26 cellular contexts compared by ENCODE assay signal in genomic region chr15:101543926-101544490, GRCh38.
"Had no signal": no experiment of that assay in that cellular context is flagged by ENCODE, and none has a peak within 500 bp of the region (broad histone marks: within the 10 kb centered on the region; RNA-seq: fewer than 3 reads in every experiment).

No MANE protein-coding gene starts in this region.

- H3K9ac ChIP-seq: parathyroid adenoma had no signal

- H2AFZ ChIP-seq: parathyroid adenoma had no signal

- H3K36me3 ChIP-seq: left lung, lower lobe of right lung, right atrium auricular region, right lobe of liver, stomach, thoracic aorta, tibial artery, upper lobe of right lung had no signal

- H3K79me2 ChIP-seq: parathyroid adenoma had no signal

- ATAC-seq: left colon; left lung; lower lobe of right lung; natural killer cell; right lobe of liver; stimulated activated naive B cell treated with anti-CD40 and anti-IgM and Interleukin-4, amounts not matched to agents 10 μg/mL and 1 μg/mL and 100 μg/mL, for 72 hours; stimulated activated naive CD8-positive, alpha-beta T cell treated with anti-CD3 and anti-CD28 coated beads, Interleukin-15, Interleukin-2, amounts not matched to agents 100 U/mL and 50 U/mL, for 24 hours; upper lobe of right lung had no signal

- H3K4me1 ChIP-seq: left lung, lower lobe of right lung, parathyroid adenoma, right atrium auricular region, stomach, tibial artery, upper lobe of right lung had no signal

- DNase-seq: hypothalamus; immature natural killer cell; kidney; left colon; left lung; lower lobe of right lung; mammary epithelial cell; mesenchymal stem cell; naive B cell; natural killer cell; nucleus accumbens; stimulated activated CD4-positive, alpha-beta T cell treated with anti-CD3 and anti-CD28 coated beads, Interleukin-12 subunit alpha, Interleukin-12 subunit beta, amount 100 ng/mL, for 4 hours; stimulated activated CD4-positive, alpha-beta T cell treated with anti-CD3 and anti-CD28 coated beads, Interleukin-15, amount 100 ng/mL, for 24 hours; stimulated activated CD4-positive, alpha-beta T cell treated with anti-CD3 and anti-CD28 coated beads, Interleukin-2, amount 100 ng/mL, for 24 hours; stimulated activated CD4-positive, alpha-beta T cell treated with anti-CD3 and anti-CD28 coated beads, Interleukin-4, amount 100 ng/mL, for 1 hour; stimulated activated naive B cell treated with anti-CD40 and anti-IgM and Interleukin-4, amounts not matched to agents 10 μg/mL and 1 μg/mL and 100 μg/mL, for 72 hours; stimulated activated naive CD8-positive, alpha-beta T cell treated with anti-CD3 and anti-CD28 coated beads, Interleukin-15, Interleukin-2, amounts not matched to agents 100 U/mL and 50 U/mL, for 24 hours; stomach; tibial artery; trophoblast cell; upper lobe of right lung had no signal

- H3K9me3 ChIP-seq: left lung, lower lobe of right lung, right atrium auricular region, right lobe of liver, thoracic aorta, tibial artery, upper lobe of right lung had no signal

- H3K27me3 ChIP-seq: right atrium auricular region, right lobe of liver had no signal

- H3K4me3 ChIP-seq: left lung, lower lobe of right lung, right atrium auricular region, right lobe of liver, skin epidermis, stomach, thoracic aorta, tibial artery, upper lobe of right lung had no signal

- H3K27ac ChIP-seq: left lung, lower lobe of right lung, parathyroid adenoma, right atrium auricular region, right lobe of liver, skin epidermis, stomach, thoracic aorta, tibial artery, upper lobe of right lung had no signal
